ENCODE assay signal across 17 cellular contexts in the genomic region with DNA sequence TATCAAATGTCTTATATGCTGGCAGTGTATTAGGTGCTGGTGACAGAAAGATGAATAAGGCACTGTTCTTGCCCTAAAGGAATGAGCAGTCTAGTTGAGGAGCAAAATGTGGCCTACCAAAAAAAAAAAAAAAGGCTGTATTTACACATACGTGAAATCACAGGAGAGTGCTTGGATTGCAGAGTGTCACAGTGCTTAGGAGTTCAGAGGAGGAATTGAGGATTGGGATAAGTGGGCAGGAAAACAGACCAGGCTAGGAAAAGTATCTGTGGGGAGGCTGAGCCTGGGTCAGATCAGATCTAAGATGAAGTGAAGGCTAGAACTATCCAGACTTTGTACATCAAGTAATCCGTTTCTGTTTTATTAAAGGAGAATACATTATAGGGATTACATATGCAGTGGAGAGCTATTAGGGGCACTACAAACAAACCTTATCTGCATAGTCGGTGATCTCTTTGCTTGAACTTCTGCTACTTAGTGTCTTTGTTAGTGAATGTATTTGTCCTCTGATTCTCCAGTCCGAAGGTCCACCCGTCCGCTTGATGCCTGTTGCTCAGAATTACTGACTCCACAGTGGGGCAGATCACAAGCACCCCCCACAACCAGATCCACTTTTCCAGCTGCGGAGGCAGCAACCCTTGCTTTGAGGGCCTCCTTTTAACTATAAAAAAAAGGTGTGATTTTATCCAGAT.
"Had no signal": no experiment of that assay in that cellular context is flagged by ENCODE, and none has a peak within 500 bp of the region (broad histone marks: within the 10 kb centered on the region; RNA-seq: fewer than 3 reads in every experiment).

No MANE protein-coding gene starts in this region.

- H3K27ac ChIP-seq: lower lobe of right lung, thoracic aorta, uterus had no signal

- H3K36me3 ChIP-seq: thoracic aorta, uterus had no signal

- H3K27me3 Mint-ChIP-seq: activated CD4-positive, alpha-beta T cell treated with anti-CD3 and anti-CD28 coated beads, Interleukin-2, amount 10 ng/mL, durations not matched to agents 7 days and 5 days; effector memory CD8-positive, alpha-beta T cell; naive thymus-derived CD4-positive, alpha-beta T cell; stimulated activated naive CD8-positive, alpha-beta T cell treated with anti-CD3 and anti-CD28 coated beads, Interleukin-15, amount 100 ng/mL, for 72 hours; T-cell had no signal

- H3K4me3 Mint-ChIP-seq: activated CD4-positive, alpha-beta T cell treated with anti-CD3 and anti-CD28 coated beads, Interleukin-2, amount 10 ng/mL, durations not matched to agents 7 days and 5 days; activated naive CD4-positive, alpha-beta T cell treated with anti-CD3 and anti-CD28 coated beads for 36 hours; effector memory CD8-positive, alpha-beta T cell; naive thymus-derived CD4-positive, alpha-beta T cell; stimulated activated naive CD8-positive, alpha-beta T cell treated with anti-CD3 and anti-CD28 coated beads, Interleukin-15, amount 100 ng/mL, for 72 hours; T-cell had no signal

- H3K27ac Mint-ChIP-seq: activated CD4-positive, alpha-beta T cell treated with anti-CD3 and anti-CD28 coated beads, Interleukin-2, amount 10 ng/mL, durations not matched to agents 7 days and 5 days; activated naive CD4-positive, alpha-beta T cell treated with anti-CD3 and anti-CD28 coated beads for 36 hours; effector memory CD8-positive, alpha-beta T cell; stimulated activated naive CD8-positive, alpha-beta T cell treated with anti-CD3 and anti-CD28 coated beads, Interleukin-15, amount 100 ng/mL, for 72 hours; T-cell had no signal

- H3K27me3 ChIP-seq: uterus had no signal

- DNase-seq: activated CD4-positive, alpha-beta T cell treated with anti-CD3 and anti-CD28 coated beads, Interleukin-2, amount 10 ng/mL, durations not matched to agents 7 days and 5 days; activated CD8-positive, alpha-beta memory T cell treated with anti-CD3 and anti-CD28 coated beads for 24 hours; activated naive CD4-positive, alpha-beta T cell treated with anti-CD3 and anti-CD28 coated beads for 36 hours; caudate nucleus; effector memory CD8-positive, alpha-beta T cell; erythroblast; hippocampal formation; kidney glomerular epithelial cell; lower lobe of right lung; naive thymus-derived CD4-positive, alpha-beta T cell; nucleus accumbens; stimulated activated CD4-positive, alpha-beta T cell treated with anti-CD3 and anti-CD28 coated beads, Interleukin-4, amount 100 ng/mL, for 24 hours; stimulated activated naive CD8-positive, alpha-beta T cell treated with anti-CD3 and anti-CD28 coated beads, Interleukin-15, amount 100 ng/mL, for 72 hours; T-cell; uterus had no signal

- ATAC-seq: effector memory CD8-positive, alpha-beta T cell; naive thymus-derived CD4-positive, alpha-beta T cell; stimulated activated naive CD8-positive, alpha-beta T cell treated with anti-CD3 and anti-CD28 coated beads, Interleukin-15, amount 100 ng/mL, for 72 hours; T-cell had no signal

- H3K4me3 ChIP-seq: coronary artery, lower lobe of right lung, thoracic aorta, uterus had no signal

- H3K9me3 ChIP-seq: lower lobe of right lung, thoracic aorta, uterus had no signal

- H3K4me1 ChIP-seq: uterus had no signal

- H3K9me3 Mint-ChIP-seq: activated CD4-positive, alpha-beta T cell treated with anti-CD3 and anti-CD28 coated beads, Interleukin-2, amount 10 ng/mL, durations not matched to agents 7 days and 5 days; activated naive CD4-positive, alpha-beta T cell treated with anti-CD3 and anti-CD28 coated beads for 36 hours; effector memory CD8-positive, alpha-beta T cell; naive thymus-derived CD4-positive, alpha-beta T cell; stimulated activated naive CD8-positive, alpha-beta T cell treated with anti-CD3 and anti-CD28 coated beads, Interleukin-15, amount 100 ng/mL, for 72 hours; T-cell had no signal
